Comparison of ENCODE assay signal across 14 cellular contexts in the genomic region with DNA sequence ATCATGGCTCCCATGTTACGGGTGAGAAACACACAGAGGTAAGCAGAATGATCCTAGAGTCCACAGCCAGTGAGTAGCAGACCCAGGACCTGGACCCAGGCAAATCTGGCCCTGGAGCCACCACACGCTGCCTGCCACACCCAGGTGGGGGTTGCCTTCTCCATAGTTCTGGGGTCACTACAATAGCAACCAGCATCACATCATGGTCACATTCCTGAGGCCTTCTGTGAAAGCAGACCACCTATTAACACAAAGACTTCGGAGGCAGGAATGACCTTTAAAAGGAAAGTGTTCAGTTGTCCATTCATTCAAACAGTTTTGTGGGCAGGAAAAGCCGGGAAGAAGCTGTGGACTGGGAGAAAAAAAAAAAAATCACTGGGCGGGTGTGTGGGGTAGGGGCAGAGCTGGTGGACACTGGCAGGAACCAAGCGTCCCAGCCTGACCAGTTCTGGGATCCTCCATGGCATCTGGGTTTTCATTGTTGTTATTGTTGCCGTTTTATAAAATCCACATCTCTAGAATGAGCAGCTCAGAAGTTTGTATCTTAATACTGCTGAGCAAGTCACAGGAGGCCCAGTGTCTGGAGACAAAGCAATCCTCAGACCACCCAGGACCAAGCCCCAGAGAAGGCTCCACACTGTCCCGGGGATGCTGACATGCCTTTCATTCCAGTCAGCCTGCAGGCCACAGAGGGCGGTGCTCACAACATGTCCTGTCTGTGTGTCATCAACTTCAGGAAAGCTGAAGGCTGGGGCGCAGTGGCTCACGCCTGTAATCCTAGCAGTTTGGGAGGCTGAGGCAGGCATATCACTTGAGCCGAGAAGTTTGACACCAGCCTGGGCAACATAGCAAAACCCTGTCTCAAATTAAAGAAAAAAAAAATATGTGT.
DNase-seq lines count a peak whose midpoint lies in the region; ATAC-seq, FAIRE-seq and TF ChIP-seq lines count a peak whose summit lies in the region.
"Had no signal": no experiment of that assay in that cellular context is flagged by ENCODE, and none has a peak within 500 bp of the region (broad histone marks: within the 10 kb centered on the region; RNA-seq: fewer than 3 reads in every experiment).

No MANE protein-coding gene starts in this region.

- in situ Hi-C loops in mammary epithelial cell (cut with MboI; ENCODE audit: low sequenced_read_pairs in 2 of 2): no loop called here

- H4K20me1 ChIP-seq in mammary epithelial cell (ENCODE audit: insufficient read depth, low read length): no peaks in the 10 kb centered on the region

- H3K4me1 ChIP-seq in A549 (peaks cover 14% of the 10 kb centered on the region), mammary epithelial cell (ENCODE audit: insufficient read depth, low read length) (peaks cover 5% of the 10 kb centered on the region)

- H3K36me3 ChIP-seq in mammary epithelial cell (ENCODE audit: insufficient read depth, low read length): no peaks in the 10 kb centered on the region

- no peak for FAIRE-seq in A549 (lab: Jason Lieb, UNC)
- FAIRE-seq: GM19239, kidney had no signal

- H3K4me2 ChIP-seq in A549 (peak overlapping the region; percentile 37; the same call in 2 of the 3 replicates), mammary epithelial cell (ENCODE audit: insufficient read depth, low read depth, low read length) (no peak overlapping the region)

- TF ChIP-seq CTCF in A549 (IDR thresholded peaks at IDR 0.05) (no peak), mammary epithelial cell (conservative IDR thresholded peaks at IDR 0.05 in 1 of 2, IDR thresholded peaks at IDR 0.05 in 1 of 2; ENCODE audit: extremely low read depth in 1 of 2, insufficient read depth in 1 of 2, low read depth in 1 of 2, low read length in 2 of 2) (no peak)

- TF ChIP-seq EP300 in A549 (IDR thresholded peaks at IDR 0.05): no peak

- WGBS in A549 (ENCODE audit: missing lambda C conversion rate): 75% methylated on average over 7 of the region's 12 CpGs
- 72% methylated on average over 10 of the region's 12 CpGs for WGBS in mammary epithelial cell (ENCODE audit: low coverage, missing lambda C conversion rate)

- peak overlapping the region; percentile 50 to 75; a peak in 5 of 6 replicates for H3K27ac ChIP-seq in A549
- H3K27ac ChIP-seq in mammary epithelial cell (ENCODE audit: insufficient read depth, low read depth, low read length): no peak overlapping the region

- no peaks in the 10 kb centered on the region for H3K9me3 Mint-ChIP-seq in activated CD4-positive, alpha-beta memory T cell treated with anti-CD3 and anti-CD28 coated beads for 36 hours
- H3K9me3 Mint-ChIP-seq in T-cell: no peaks in the 10 kb centered on the region

- H3K4me3 Mint-ChIP-seq in activated CD4-positive, alpha-beta memory T cell treated with anti-CD3 and anti-CD28 coated beads for 36 hours: no peak overlapping the region
- no peak overlapping the region for H3K4me3 Mint-ChIP-seq in T-cell

- no peak overlapping the region for H3K9ac ChIP-seq in mammary epithelial cell (ENCODE audit: insufficient read depth, low read length)

- BruUV-seq in mammary epithelial cell (replicated peaks; lab: Mats Ljungman, UMichigan): no TSS peak

- no peak for TF ChIP-seq RAD21 in A549 (conservative IDR thresholded peaks at IDR 0.05 in 1 of 2, IDR thresholded peaks at IDR 0.05 in 1 of 2)

- dilution Hi-C loops in mammary epithelial cell (cut with HindIII; ENCODE audit: low sequenced_read_pairs): no loop called here

- H3K27me3 Mint-ChIP-seq in activated CD4-positive, alpha-beta memory T cell treated with anti-CD3 and anti-CD28 coated beads for 36 hours: no peaks in the 10 kb centered on the region
- H3K27me3 Mint-ChIP-seq in T-cell: no peaks in the 10 kb centered on the region

- H3K9me3 ChIP-seq in A549 (no peaks in the 10 kb centered on the region), mammary epithelial cell (replicated peaks; ENCODE audit: insufficient read depth, low read length) (no peaks in the 10 kb centered on the region)

- no peak for TF ChIP-seq POLR2A in A549 (IDR thresholded peaks at IDR 0.05; ENCODE audit: low read length)

- H3K79me2 ChIP-seq in mammary epithelial cell (ENCODE audit: insufficient read depth, low read length): no peaks in the 10 kb centered on the region

- intact Hi-C loops in mammary epithelial cell (cut with micrococcal nuclease): no loop called here
- intact Hi-C loops in activated CD4-positive, alpha-beta memory T cell treated with anti-CD3 and anti-CD28 coated beads for 36 hours (cut with micrococcal nuclease): no loop called here

- H3K27me3 ChIP-seq in mammary epithelial cell (ENCODE audit: insufficient read depth, low read length): no peaks in the 10 kb centered on the region

- no peaks in the 10 kb centered on the region for H3K4me1 Mint-ChIP-seq in activated CD4-positive, alpha-beta memory T cell treated with anti-CD3 and anti-CD28 coated beads for 36 hours (ENCODE audit: low read depth)
- peaks cover 0 to 2% (median 0%) of the 10 kb centered on the region in 3 donors for H3K4me1 Mint-ChIP-seq in T-cell

- no peak overlapping the region for H3K27ac Mint-ChIP-seq in activated CD4-positive, alpha-beta memory T cell treated with anti-CD3 and anti-CD28 coated beads for 36 hours
- H3K27ac Mint-ChIP-seq in T-cell: no peak overlapping the region

- H3K36me3 Mint-ChIP-seq in activated CD4-positive, alpha-beta memory T cell treated with anti-CD3 and anti-CD28 coated beads for 36 hours: peaks cover 56% of the 10 kb centered on the region
- H3K36me3 Mint-ChIP-seq in T-cell: peaks cover 79% of the 10 kb centered on the region

- no peak overlapping the region for H3K4me3 ChIP-seq in A549
- H3K4me3 ChIP-seq in mammary epithelial cell (replicated peaks in 1 of 3; ENCODE audit: insufficient read depth in 1 of 3, low read depth in 2 of 3, low read length in 3 of 3): no peak overlapping the region

- CTCF ChIA-PET in A549 (lab: Yijun Ruan, JAX) (interaction anchor here (0.7 to 0.9 kb wide), 2 partner anchors 27 to 43 kb away, joined by 3 to 4 read pairs; no protein-coding TSS in a partner anchor), mammary epithelial cell (lab: Charles Lee; ENCODE audit: low non-redundant PET) (no interaction called here), T-cell (lab: Charles Lee) (no interaction called here)
- CTCF ChIA-PET in activated CD4-positive, alpha-beta memory T cell treated with anti-CD3 and anti-CD28 coated beads for 36 hours (lab: Charles Lee): no interaction called here

- no peak overlapping the region for H2AFZ ChIP-seq in mammary epithelial cell (ENCODE audit: low read depth, low read length)

- peak; percentile 91 to 92; a peak in 5 of 6 replicates for ATAC-seq in A549
- ATAC-seq in HG02884 (IDR thresholded peaks at IDR 0.05; ENCODE audit: unreplicated experiment): no peak
- no peak for ATAC-seq in T-cell (replicated peaks in 1 of 4)
- ATAC-seq: sciatic nerve had no signal

- DNase-seq in A549 (ENCODE audit: low read depth in 1 of 2, low spot score in 1 of 2) (no peak), HPDE6-E6E7 (ENCODE audit: extremely low spot score) (peak; percentile 44), mammary epithelial cell (peak; percentile 12), left kidney (ENCODE audit: low read depth, low spot score) (peak; percentile 62), occipital lobe (lab: John Stamatoyannopoulos, UW) (no peak), T-cell (no peak)
- no peak for DNase-seq in activated CD4-positive, alpha-beta memory T cell treated with anti-CD3 and anti-CD28 coated beads for 36 hours
- DNase-seq: activated T-cell treated with anti-CD3 and anti-CD28 coated beads, Interleukin-2, amount 50 U/mL, for 1 hour; kidney; NCI-H524; T-helper 9 cell had no signal

- POLR2A ChIA-PET in A549 (lab: Yijun Ruan, JAX): no interaction called here
- POLR2A ChIA-PET in activated CD4-positive, alpha-beta memory T cell treated with anti-CD3 and anti-CD28 coated beads for 36 hours (lab: Charles Lee): no interaction called here
- POLR2A ChIA-PET in T-cell (lab: Charles Lee): no interaction called here

TF ChIP-seq in A549, 52 proteins besides CTCF, POLR2A, EP300 and RAD21:
- TF ChIP-seq JUNB (IDR thresholded peaks at IDR 0.05): no peak
- no peak for TF ChIP-seq TP53 (CRISPR knock-in tag; IDR thresholded peaks at IDR 0.05)
- TF ChIP-seq CBX2 (IDR thresholded peaks at IDR 0.05; ENCODE audit: borderline replicate concordance, low read depth): no peak
- no peak for TF ChIP-seq HEYL (CRISPR knock-in tag; IDR thresholded peaks at IDR 0.05)
- no peak for TF ChIP-seq RFX5 (IDR thresholded peaks at IDR 0.05)
- no peak for TF ChIP-seq ZFP36 (IDR thresholded peaks at IDR 0.05; ENCODE audit: borderline replicate concordance, partially characterized antibody)
- TF ChIP-seq ZSCAN20 (CRISPR knock-in tag; IDR thresholded peaks at IDR 0.05): no peak

Comparison
In these comparisons a context has a peak if more than half of its experiments do, and no peak if none do; other contexts are left out.
1. ATAC-seq: peak in A549 (2 of 2); none in HG02884 (single experiment) and T-cell (0 of 4).
2. DNase-seq: peak in HPDE6-E6E7 (single experiment), mammary epithelial cell (single experiment) and left kidney (single experiment); none in A549 (0 of 2), activated CD4-positive, alpha-beta memory T cell treated with anti-CD3 and anti-CD28 coated beads for 36 hours (single experiment), occipital lobe (single experiment) and T-cell (0 of 34).